ENCODE assay signal across 8 cellular contexts in genomic region chr4:10116625-10117423, GRCh38. TPM values are rescaled to one million over a fixed set of nuclear protein-coding genes. Genes with fewer than 3 reads are reported as not detected.
DNase-seq lines count a peak whose midpoint lies in the region; ATAC-seq, FAIRE-seq and TF ChIP-seq lines count a peak whose summit lies in the region.

WDR1 (minus strand) TSS chr4:10116799; CDS start chr4:10116666, 133 bp downstream.

- H3K4me3 ChIP-seq in H1 (ENCODE audit: extremely low read depth in 1 of 4, insufficient read depth in 2 of 4, low read depth in 3 of 4, low read length in 4 of 4) = peak within 1 kb of the TSS; percentile 77 to 99 (median 88)
- peak within 1 kb of the TSS; percentile 86 for H3K4me3 ChIP-seq in mesendoderm (ENCODE audit: low read length)

- TF ChIP-seq EP300 in H1 (IDR thresholded peaks at IDR 0.05; ENCODE audit: borderline replicate concordance in 1 of 2, low read depth in 2 of 2, low read length in 2 of 2) = peak in 1 of 2 experiments; percentile 13; a peak in 1 of 3 replicates

- no peak within 1 kb of the TSS for H2BK120ac ChIP-seq in H1 (replicated peaks; ENCODE audit: low read depth, low read length)
- peak within 1 kb of the TSS; percentile 93 for H2BK120ac ChIP-seq in mesendoderm (ENCODE audit: low read depth, low read length)

- peaks cover 11 to 15% of the 10 kb centered on the region in 2 experiments for H4K20me1 ChIP-seq in H1 (replicated peaks in 1 of 2; ENCODE audit: control insufficient read depth in 1 of 2, insufficient read depth in 2 of 2, low read length in 2 of 2)

- no peaks in the 10 kb centered on the region for H3K9me3 ChIP-seq in H1 (ENCODE audit: insufficient read depth in 2 of 2, low read depth in 1 of 2, low read length in 1 of 2)

- H3K4me1 ChIP-seq in H1 (replicated peaks in 1 of 4; ENCODE audit: control insufficient read depth in 3 of 4, insufficient read depth in 4 of 4, low read length in 3 of 4) (peaks cover 17 to 33% (median 18%) of the 10 kb centered on the region in 4 experiments), mesendoderm (ENCODE audit: control insufficient read depth, low read depth, low read length) (peaks cover 9% of the 10 kb centered on the region)

- peak within 1 kb of the TSS; percentile 54 for H3K56ac ChIP-seq in H1 (replicated peaks; ENCODE audit: insufficient read length, low read depth, low read length)
- peak within 1 kb of the TSS; percentile 94 for H3K56ac ChIP-seq in mesendoderm (ENCODE audit: low read length)

- H4K5ac ChIP-seq in H1 (ENCODE audit: insufficient read length, low read depth, low read length) (peak within 1 kb of the TSS; percentile 76), mesendoderm (ENCODE audit: low read length) (no peak within 1 kb of the TSS)

- H3K27ac ChIP-seq in H1 (ENCODE audit: low read depth, low read length) = peak within 1 kb of the TSS; percentile 96
- peak within 1 kb of the TSS; percentile 89 for H3K27ac ChIP-seq in mesendoderm (ENCODE audit: low read depth, low read length)

- H2AFZ ChIP-seq in H1 (ENCODE audit: low read length) = no peak within 1 kb of the TSS

- H3K4ac ChIP-seq in H1 (replicated peaks; ENCODE audit: insufficient read length, low read depth, low read length) (peak within 1 kb of the TSS; percentile 40), mesendoderm (ENCODE audit: low read depth, low read length) (peak within 1 kb of the TSS; percentile 98)

- peak within 1 kb of the TSS; percentile 96; the same call in 1 of the 2 replicates for H2BK12ac ChIP-seq in H1 (ENCODE audit: low read depth, low read length)

- H3K14ac ChIP-seq in H1 (ENCODE audit: insufficient read length) = no peak within 1 kb of the TSS

- POLR2A ChIA-PET in H1 (lab: Charles Lee; ENCODE audit: partially characterized antibody) = interaction anchor here (0.6 to 6.9 kb wide), 41 partner anchors 8 to 1236 kb away, joined by 3 to 140 read pairs (median 5); partner anchors contain the start of gene ZNF518B

- peak; percentile 49 for FAIRE-seq in HTR-8/SVneo (lab: Jason Lieb, UNC)
- FAIRE-seq in H1 (lab: Jason Lieb, UNC) = no peak

- H3K79me1 ChIP-seq in H1 (ENCODE audit: low read depth, low read length) (peaks cover 10% of the 10 kb centered on the region), mesendoderm (ENCODE audit: low read length) (peaks cover 10% of the 10 kb centered on the region)

- H3K27ac Mint-ChIP-seq in activated CD8-positive, alpha-beta memory T cell treated with anti-CD3 and anti-CD28 coated beads, Interleukin-2, amount 10 ng/mL, durations not matched to agents 7 days and 5 days = peak within 1 kb of the TSS; percentile 97

- H3K9ac ChIP-seq in H1 (replicated peaks in 1 of 4; ENCODE audit: extremely low read depth in 1 of 4, low read depth in 3 of 4, low read length in 3 of 4) = peak within 1 kb of the TSS; percentile 90 to 98 (median 96)
- H3K9ac ChIP-seq in mesendoderm (ENCODE audit: low read length) = peak within 1 kb of the TSS; percentile 91

- no peak for TF ChIP-seq CTCF in H1 (IDR thresholded peaks at IDR 0.05; ENCODE audit: control extremely low read depth in 1 of 3, insufficient read depth in 1 of 3, low read depth in 1 of 3, low read length in 3 of 3)

- no peaks in the 10 kb centered on the region for H3K27me3 Mint-ChIP-seq in activated CD8-positive, alpha-beta memory T cell treated with anti-CD3 and anti-CD28 coated beads, Interleukin-2, amount 10 ng/mL, durations not matched to agents 7 days and 5 days

- WGBS in H1 (ENCODE audit: extremely low coverage in 1 of 2, insufficient coverage in 1 of 2, insufficient read length in 1 of 2, insufficient replicate concordance in 2 of 2, low coverage in 1 of 2, low lambda C conversion rate in 2 of 2, missing lambda C conversion rate in 1 of 2), 2 experiments = 3% methylated on average over 37 of the region's 90 CpGs; no CpG with 5 or more reads in 1 of the 2 experiments
- WGBS in mesendoderm (ENCODE audit: extremely low coverage, insufficient coverage, low lambda C conversion rate) = no CpG with 5 or more reads among the region's 90 CpGs

- no peaks in the 10 kb centered on the region for H3K9me3 Mint-ChIP-seq in activated CD8-positive, alpha-beta memory T cell treated with anti-CD3 and anti-CD28 coated beads, Interleukin-2, amount 10 ng/mL, durations not matched to agents 7 days and 5 days (ENCODE audit: low read depth)

- H2AK5ac ChIP-seq in H1 (ENCODE audit: low read depth, low read length) (peak within 1 kb of the TSS; percentile 20), mesendoderm (ENCODE audit: low read length) (no peak within 1 kb of the TSS)

- peak within 1 kb of the TSS; percentile 85 for H3K18ac ChIP-seq in H1 (ENCODE audit: extremely low read depth, low read length)
- peak within 1 kb of the TSS; percentile 96 for H3K18ac ChIP-seq in mesendoderm (ENCODE audit: low read length)

- H2BK15ac ChIP-seq in H1 (ENCODE audit: low read length) = no peak within 1 kb of the TSS; the same call in 1 of the 2 replicates
- no peak within 1 kb of the TSS for H2BK15ac ChIP-seq in mesendoderm (replicated peaks; ENCODE audit: low read depth)

- TF ChIP-seq POLR2A in H1 (IDR thresholded peaks at IDR 0.05; ENCODE audit: control extremely low read depth in 1 of 2, low read depth in 2 of 2, low read length in 2 of 2) = peak in 1 of 2 experiments; percentile 88; a peak in 1 of 3 replicates

- H3K79me2 ChIP-seq in H1 (ENCODE audit: control insufficient read depth in 1 of 2, insufficient read depth in 2 of 2, low read length in 2 of 2) = peaks cover 13 to 42% of the 10 kb centered on the region in 2 experiments
- peaks cover 43% of the 10 kb centered on the region for H3K79me2 ChIP-seq in mesendoderm (ENCODE audit: control insufficient read depth, insufficient read depth, low read length)

- H3K36me3 Mint-ChIP-seq in activated CD8-positive, alpha-beta memory T cell treated with anti-CD3 and anti-CD28 coated beads, Interleukin-2, amount 10 ng/mL, durations not matched to agents 7 days and 5 days = peaks cover 40% of the 10 kb centered on the region

- CTCF ChIA-PET in activated CD8-positive, alpha-beta memory T cell treated with anti-CD3 and anti-CD28 coated beads, Interleukin-2, amount 10 ng/mL, durations not matched to agents 7 days and 5 days (lab: Charles Lee) = interaction anchor here (0.6 to 2.0 kb wide), 9 partner anchors 9 to 344 kb away, joined by 3 to 8 read pairs (median 5); no protein-coding TSS in a partner anchor
- CTCF ChIA-PET in H1 (lab: Charles Lee; ENCODE audit: partially characterized antibody) = interaction anchor here (0.6 to 3.8 kb wide), 3 partner anchors 24 to 1832 kb away, joined by 3 to 22 read pairs (median 5); no protein-coding TSS in a partner anchor

- peak within 1 kb of the TSS; percentile 98 for H3K4me3 Mint-ChIP-seq in activated CD8-positive, alpha-beta memory T cell treated with anti-CD3 and anti-CD28 coated beads, Interleukin-2, amount 10 ng/mL, durations not matched to agents 7 days and 5 days

- ATAC-seq in GM21367 (IDR thresholded peaks at IDR 0.05; ENCODE audit: unreplicated experiment) = peak; percentile 88
- ATAC-seq in activated CD8-positive, alpha-beta memory T cell treated with anti-CD3 and anti-CD28 coated beads, Interleukin-2, amount 10 ng/mL, durations not matched to agents 7 days and 5 days = peak; percentile 83

- peak within 1 kb of the TSS; percentile 17 for H4K91ac ChIP-seq in H1 (replicated peaks; ENCODE audit: insufficient read length, low read length)

- H2BK5ac ChIP-seq in H1 (ENCODE audit: low read depth, low read length) (peak within 1 kb of the TSS; percentile 88), mesendoderm (ENCODE audit: low read length) (no peak within 1 kb of the TSS)

- DNase-seq in COR-L47 (lab: John Stamatoyannopoulos, UW) = peak; percentile 88
- peak; percentile 88 for DNase-seq in HTR-8/SVneo (ENCODE audit: insufficient read length, low spot score)
- peak; percentile 91 for DNase-seq in NOMO-1 treated with DMSO at 0.1 percent for 48 hours (lab: John Stamatoyannopoulos, UW; ENCODE audit: unreplicated experiment)
- DNase-seq in activated CD8-positive, alpha-beta memory T cell treated with anti-CD3 and anti-CD28 coated beads, Interleukin-2, amount 10 ng/mL, durations not matched to agents 7 days and 5 days = peak; percentile 94
- DNase-seq in H1 (ENCODE audit: low read depth in 1 of 2, low spot score in 2 of 2) = peak; percentile 77 to 88
- peak; percentile 96 for DNase-seq in mesendoderm
- DNase-seq in stimulated activated CD8-positive, alpha-beta memory T cell treated with anti-CD3 and anti-CD28 coated beads, Interleukin-12 subunit alpha, Interleukin-12 subunit beta, amount 100 ng/mL, for 4 hours (ENCODE audit: low read depth) = peak; percentile 95

- H3K27me3 ChIP-seq in H1 (replicated peaks in 1 of 4; ENCODE audit: control insufficient read depth in 3 of 4, extremely low read depth in 1 of 4, insufficient read depth in 3 of 4, low read length in 3 of 4) (no peaks in the 10 kb centered on the region), mesendoderm (ENCODE audit: insufficient read depth, low read length, poor library complexity) (no peaks in the 10 kb centered on the region)

- peaks cover 49% of the 10 kb centered on the region for H3K4me1 Mint-ChIP-seq in activated CD8-positive, alpha-beta memory T cell treated with anti-CD3 and anti-CD28 coated beads, Interleukin-2, amount 10 ng/mL, durations not matched to agents 7 days and 5 days

- peaks cover 11 to 38% (median 30%) of the 10 kb centered on the region in 4 experiments for H3K36me3 ChIP-seq in H1 (ENCODE audit: control insufficient read depth in 2 of 4, insufficient read depth in 4 of 4, low read length in 3 of 4)
- H3K36me3 ChIP-seq in mesendoderm (ENCODE audit: control insufficient read depth, insufficient read depth, low read length) = peaks cover 3% of the 10 kb centered on the region

- peaks cover 6% of the 10 kb centered on the region; the same call in 1 of the 2 replicates for H3K23me2 ChIP-seq in H1 (ENCODE audit: low read depth, low read length)

- TF ChIP-seq RAD21 in H1 (IDR thresholded peaks at IDR 0.05 in 1 of 2, conservative IDR thresholded peaks at IDR 0.05 in 1 of 2; ENCODE audit: low read depth in 2 of 2, low read length in 2 of 2) = no peak

- no peak within 1 kb of the TSS for H2BK20ac ChIP-seq in H1 (ENCODE audit: low read length)

- H3K4me2 ChIP-seq in H1 (ENCODE audit: insufficient read depth in 1 of 2, low read depth in 2 of 2, low read length in 2 of 2) (peak within 1 kb of the TSS; percentile 87 to 98), mesendoderm (ENCODE audit: low read length) (peak within 1 kb of the TSS; percentile 90)

- H4K8ac ChIP-seq in H1 (ENCODE audit: extremely low read depth, insufficient read depth, low read length) (peak within 1 kb of the TSS; percentile 97), mesendoderm (ENCODE audit: low read depth, low read length) (peak within 1 kb of the TSS; percentile 83)

- H3K23ac ChIP-seq in H1 (ENCODE audit: insufficient read length) = no peak within 1 kb of the TSS
- H3K23ac ChIP-seq in mesendoderm (ENCODE audit: low read length) = peak within 1 kb of the TSS; percentile 50

RNA-seq across cellular contexts. Expression of gene WDR1, which starts in this region (rescaled TPM):
- 100 to 1,000 TPM; 481 to 538 TPM for total RNA-seq in activated CD8-positive, alpha-beta memory T cell treated with anti-CD3 and anti-CD28 coated beads, Interleukin-2, amount 10 ng/mL, durations not matched to agents 7 days and 5 days
- total RNA-seq in H1 (2021; fragmentation: NEBNext Ultra II Directional; extraction: Animal tissue kit (Norgen Biotek cat#: 25700)) = 315 and 339 TPM in 2 replicates
- polyA plus RNA-seq in H1 (2011; rRNA removed) = 377 and 432 TPM in 2 replicates
- 375 TPM for polyA plus RNA-seq in H1 (2011; cell fraction: cytosol; rRNA removed)
- 381 TPM for polyA plus RNA-seq in H1 (2011; cell fraction: nucleus; rRNA removed)
- polyA plus RNA-seq in H1 (2012, experiment 1 of 2) = 213 to 348 TPM (median 304 TPM) in 4 replicates
- polyA plus RNA-seq in H1 (2012, experiment 2 of 2) = 195 TPM
- 135 TPM for polyA plus RNA-seq in H1 (2013, experiment 1 of 2)
- 138 TPM for polyA plus RNA-seq in H1 (2013, experiment 2 of 2)
- 264 and 269 TPM in 2 replicates for polyA minus RNA-seq in H1 (2011; rRNA and poly(A)+ RNA removed)
- 174 TPM for polyA minus RNA-seq in H1 (2011; cell fraction: cytosol; rRNA and poly(A)+ RNA removed)
- 135 TPM for polyA minus RNA-seq in H1 (2011; cell fraction: nucleus; rRNA and poly(A)+ RNA removed)
- 261 TPM for polyA plus RNA-seq in mesendoderm (2013, experiment 1 of 2)
- 261 TPM for polyA plus RNA-seq in mesendoderm (2013, experiment 2 of 2)

Comparison
In these comparisons a context has a peak if more than half of its experiments do, and no peak if none do; other contexts are left out.
1. Peak in every context shown above with its lines: DNase-seq, ATAC-seq, H3K4me3 ChIP-seq and H3K27ac ChIP-seq.